ENCODE assay signal across 17 cellular contexts in genomic region chr5:20833081-20833627, GRCh38.
A peak's percentile ranks its signal among the peaks of the same experiment; 100 is the strongest.
DNase-seq lines count a peak whose midpoint lies in the region; ATAC-seq and TF ChIP-seq lines count a peak whose summit lies in the region.
"Had no signal": no experiment of that assay in that cellular context is flagged by ENCODE, and none has a peak within 500 bp of the region (broad histone marks: within the 10 kb centered on the region; RNA-seq: fewer than 3 reads in every experiment).

No MANE protein-coding gene starts in this region.

- no peaks in the 10 kb centered on the region for H3K9me3 Mint-ChIP-seq in activated naive CD4-positive, alpha-beta T cell treated with anti-CD3 and anti-CD28 coated beads, Interleukin-2, amount 10 ng/mL, durations not matched to agents 7 days and 5 days
- H3K9me3 Mint-ChIP-seq: activated CD4-positive, alpha-beta memory T cell treated with anti-CD3 and anti-CD28 coated beads, Interleukin-2, amount 10 ng/mL, durations not matched to agents 7 days and 5 days had no signal

- CTCF ChIA-PET in HCT116 (lab: Charles Lee) = no interaction called here
- CTCF ChIA-PET in activated naive CD4-positive, alpha-beta T cell treated with anti-CD3 and anti-CD28 coated beads, Interleukin-2, amount 10 ng/mL, durations not matched to agents 7 days and 5 days (lab: Charles Lee) = no interaction called here

- no peaks in the 10 kb centered on the region for H3K36me3 Mint-ChIP-seq in activated naive CD4-positive, alpha-beta T cell treated with anti-CD3 and anti-CD28 coated beads, Interleukin-2, amount 10 ng/mL, durations not matched to agents 7 days and 5 days
- H3K36me3 Mint-ChIP-seq: activated naive CD4-positive, alpha-beta T cell treated with anti-CD3 and anti-CD28 coated beads, Interleukin-2, amount 50 U/mL, for 72 hours; T-cell had no signal

- H2BK120ac ChIP-seq in mesendoderm (ENCODE audit: low read depth, low read length) = no peak overlapping the region

- no peak overlapping the region for H3K4me2 ChIP-seq in HCT116 (ENCODE audit: low read length)
- no peak overlapping the region for H3K4me2 ChIP-seq in mesendoderm (ENCODE audit: low read length)

- H3K9me3 ChIP-seq in HCT116 (ENCODE audit: control insufficient read depth in 1 of 2, insufficient read depth in 1 of 2, low read depth in 1 of 2, low read length in 2 of 2) (peaks cover 0 to 4% of the 10 kb centered on the region in 2 experiments; a peak in 1 of 4 replicates), WERI-Rb-1 (ENCODE audit: severe bottlenecking) (no peaks in the 10 kb centered on the region)

- H3K56ac ChIP-seq in mesendoderm (ENCODE audit: low read length) = no peak overlapping the region

- BruUV-seq in HCT116 (replicated peaks; lab: Mats Ljungman, UMichigan) = no TSS peak

- no peak overlapping the region for H2BK15ac ChIP-seq in mesendoderm (replicated peaks; ENCODE audit: low read depth)

- H3K9ac ChIP-seq in HCT116 (ENCODE audit: low read length) = no peak overlapping the region
- no peak overlapping the region for H3K9ac ChIP-seq in mesendoderm (ENCODE audit: low read length)

- no peaks in the 10 kb centered on the region for H3K4me1 Mint-ChIP-seq in activated naive CD4-positive, alpha-beta T cell treated with anti-CD3 and anti-CD28 coated beads, Interleukin-2, amount 10 ng/mL, durations not matched to agents 7 days and 5 days
- H3K4me1 Mint-ChIP-seq: activated CD4-positive, alpha-beta memory T cell treated with anti-CD3 and anti-CD28 coated beads, Interleukin-2, amount 10 ng/mL, durations not matched to agents 7 days and 5 days; T-cell had no signal

- no peak for ATAC-seq in HCT116
- ATAC-seq: activated naive CD4-positive, alpha-beta T cell treated with anti-CD3 and anti-CD28 coated beads, Interleukin-2, amount 50 U/mL, for 72 hours; left colon; T-cell had no signal

- peak; percentile 14; the same call in 1 of the 2 replicates for TF ChIP-seq RAD21 in HCT116 (IDR thresholded peaks at IDR 0.05; ENCODE audit: low read depth)

- POLR2A ChIA-PET in HCT116 (lab: Charles Lee) = no interaction called here

- no peak overlapping the region for H3K27ac Mint-ChIP-seq in activated naive CD4-positive, alpha-beta T cell treated with anti-CD3 and anti-CD28 coated beads, Interleukin-2, amount 10 ng/mL, durations not matched to agents 7 days and 5 days
- H3K27ac Mint-ChIP-seq: activated CD4-positive, alpha-beta memory T cell treated with anti-CD3 and anti-CD28 coated beads, Interleukin-2, amount 10 ng/mL, durations not matched to agents 7 days and 5 days; activated naive CD4-positive, alpha-beta T cell treated with anti-CD3 and anti-CD28 coated beads, Interleukin-2, amount 50 U/mL, for 72 hours; activated T-cell treated with anti-CD3 and anti-CD28 coated beads, Interleukin-2, amount 50 U/mL, for 24 hours; T-cell had no signal

- H3K27me3 ChIP-seq in HCT116 (ENCODE audit: insufficient read depth, low read length) (no peaks in the 10 kb centered on the region), WERI-Rb-1 (ENCODE audit: insufficient read depth, low read depth, severe bottlenecking) (no peaks in the 10 kb centered on the region), mesendoderm (ENCODE audit: insufficient read depth, low read length, poor library complexity) (no peaks in the 10 kb centered on the region)
- H3K27me3 ChIP-seq: MG63 had no signal

- H4K20me1 ChIP-seq in HCT116 (ENCODE audit: insufficient read depth) = no peaks in the 10 kb centered on the region

- RAD21 ChIA-PET in HCT116 (lab: Charles Lee; ENCODE audit: low non-redundant PET in 1 of 2, low total read pairs in 2 of 2, uncharacterized antibody in 2 of 2, unreplicated experiment in 2 of 2) = no interaction called here

- H3K27ac ChIP-seq in HCT116 (ENCODE audit: low read depth, low read length) (no peak overlapping the region), WERI-Rb-1 (no peak overlapping the region), mesendoderm (ENCODE audit: low read depth, low read length) (no peak overlapping the region)
- H3K27ac ChIP-seq: skin epidermis had no signal

- no peaks in the 10 kb centered on the region for H3K79me2 ChIP-seq in HCT116 (ENCODE audit: insufficient read depth, low read length)
- no peaks in the 10 kb centered on the region for H3K79me2 ChIP-seq in mesendoderm (ENCODE audit: control insufficient read depth, insufficient read depth, low read length)

- TF ChIP-seq POLR2A in HCT116 (IDR thresholded peaks at IDR 0.05; ENCODE audit: borderline replicate concordance, extremely low read depth, insufficient read depth, insufficient read length) = no peak

- H3K4me3 Mint-ChIP-seq in activated naive CD4-positive, alpha-beta T cell treated with anti-CD3 and anti-CD28 coated beads, Interleukin-2, amount 10 ng/mL, durations not matched to agents 7 days and 5 days = no peak overlapping the region
- H3K4me3 Mint-ChIP-seq: activated CD4-positive, alpha-beta memory T cell treated with anti-CD3 and anti-CD28 coated beads, Interleukin-2, amount 10 ng/mL, durations not matched to agents 7 days and 5 days; activated T-cell treated with anti-CD3 and anti-CD28 coated beads, Interleukin-2, amount 50 U/mL, for 24 hours; T-cell had no signal

- H3K27me3 Mint-ChIP-seq in activated naive CD4-positive, alpha-beta T cell treated with anti-CD3 and anti-CD28 coated beads, Interleukin-2, amount 10 ng/mL, durations not matched to agents 7 days and 5 days = peaks cover 4% of the 10 kb centered on the region
- H3K27me3 Mint-ChIP-seq: activated CD4-positive, alpha-beta memory T cell treated with anti-CD3 and anti-CD28 coated beads, Interleukin-2, amount 10 ng/mL, durations not matched to agents 7 days and 5 days; activated T-cell treated with anti-CD3 and anti-CD28 coated beads, Interleukin-2, amount 50 U/mL, for 24 hours; T-cell had no signal

- no peak overlapping the region for H4K5ac ChIP-seq in mesendoderm (ENCODE audit: low read length)

- no CpG with 5 or more reads among the region's 4 CpGs for WGBS in mesendoderm (ENCODE audit: extremely low coverage, insufficient coverage, low lambda C conversion rate)

- intact Hi-C loops in HCT116 (cut with micrococcal nuclease) = no loop called here

- no peak overlapping the region for H3K23ac ChIP-seq in mesendoderm (ENCODE audit: low read length)

- H3K4me1 ChIP-seq in HCT116 (ENCODE audit: control insufficient read depth in 1 of 2, insufficient read depth in 2 of 2, low read length in 2 of 2) (no peaks in the 10 kb centered on the region), mesendoderm (ENCODE audit: control insufficient read depth, low read depth, low read length) (no peaks in the 10 kb centered on the region)

- no peaks in the 10 kb centered on the region for H3K79me1 ChIP-seq in mesendoderm (ENCODE audit: low read length)

- H2BK5ac ChIP-seq in mesendoderm (ENCODE audit: low read length) = no peak overlapping the region

- H3K9me2 ChIP-seq in HCT116 (ENCODE audit: insufficient read depth) = no peaks in the 10 kb centered on the region

- H2AFZ ChIP-seq in HCT116 (ENCODE audit: low read depth, low read length, poor library complexity, severe bottlenecking) = no peak overlapping the region

- H3K18ac ChIP-seq in mesendoderm (ENCODE audit: low read length) = no peak overlapping the region

- no peak overlapping the region for H2AK5ac ChIP-seq in mesendoderm (ENCODE audit: low read length)

- H3K4me3 ChIP-seq in HCT116 (replicated peaks in 1 of 2; ENCODE audit: low read depth in 1 of 2, low read length in 2 of 2) = no peak overlapping the region
- H3K4me3 ChIP-seq in WERI-Rb-1 (ENCODE audit: low read depth, low read length) = no peak overlapping the region
- H3K4me3 ChIP-seq in mesendoderm (ENCODE audit: low read length) = no peak overlapping the region
- H3K4me3 ChIP-seq: MG63, skin epidermis had no signal

- TF ChIP-seq CTCF in HCT116 (IDR thresholded peaks at IDR 0.05 in 2 of 3, conservative IDR thresholded peaks at IDR 0.05 in 1 of 3; ENCODE audit: borderline replicate concordance in 1 of 3, insufficient read depth in 1 of 3, low read depth in 2 of 3, low read length in 2 of 3) (no peak), WERI-Rb-1 (IDR thresholded peaks at IDR 0.05; ENCODE audit: low read depth, low read length) (0 out of 2 replicates have a peak, but pooled peaks have one; percentile 8)

- no peaks in the 10 kb centered on the region for H3K36me3 ChIP-seq in HCT116 (ENCODE audit: control insufficient read depth in 1 of 2, insufficient read depth in 2 of 2, low read length in 2 of 2)
- no peaks in the 10 kb centered on the region for H3K36me3 ChIP-seq in WERI-Rb-1
- H3K36me3 ChIP-seq in mesendoderm (ENCODE audit: control insufficient read depth, insufficient read depth, low read length) = no peaks in the 10 kb centered on the region
- H3K36me3 ChIP-seq: MG63 had no signal

- H4K8ac ChIP-seq in mesendoderm (ENCODE audit: low read depth, low read length) = no peak overlapping the region

- DNase-seq in AG20443 (ENCODE audit: low spot score) = peak; percentile 4
- no peak for DNase-seq in HCT116 (ENCODE audit: low read depth, low spot score)
- DNase-seq in WERI-Rb-1 = no peak
- DNase-seq in mesendoderm = peak; percentile 6
- no peak for DNase-seq in HuH-7.5 (ENCODE audit: low spot score)
- no peak for DNase-seq in NCI-H526 treated with DMSO at 0.1 percent for 48 hours (lab: John Stamatoyannopoulos, UW)
- no peak for DNase-seq in activated naive CD4-positive, alpha-beta T cell treated with anti-CD3 and anti-CD28 coated beads, Interleukin-2, amount 10 ng/mL, durations not matched to agents 7 days and 5 days
- DNase-seq in DMS79 treated with DMSO at 0.1 percent for 48 hours (lab: John Stamatoyannopoulos, UW) = no peak
- DNase-seq: activated CD4-positive, alpha-beta memory T cell treated with anti-CD3 and anti-CD28 coated beads, Interleukin-2, amount 10 ng/mL, durations not matched to agents 7 days and 5 days; activated T-cell treated with anti-CD3 and anti-CD28 coated beads, Interleukin-2, amount 50 U/mL, for 24 hours; left colon; MG63; NCI-H226; stimulated activated CD4-positive, alpha-beta T cell treated with anti-CD3 and anti-CD28 coated beads, Interleukin-2, amount 100 ng/mL, for 48 hours; T-cell had no signal

- no peak overlapping the region for H3K4ac ChIP-seq in mesendoderm (ENCODE audit: low read depth, low read length)

TF ChIP-seq in HCT116, 20 proteins besides CTCF, POLR2A, EP300 and RAD21 (continues in another document):
- TF ChIP-seq EZH2 (IDR thresholded peaks at IDR 0.05) (no peak), JUND (IDR thresholded peaks at IDR 0.05) (no peak), POLR2AphosphoS5 (IDR thresholded peaks at IDR 0.05; ENCODE audit: low read depth, low read length) (no peak), ZNF274 (IDR thresholded peaks at IDR 0.05; ENCODE audit: low read depth, low read length) (no peak), ZFX (IDR thresholded peaks at IDR 0.05) (no peak), CBX3 (IDR thresholded peaks at IDR 0.05; ENCODE audit: low read depth) (no peak), FOSL1 (IDR thresholded peaks at IDR 0.05; ENCODE audit: low read depth) (no peak)

Comparison
In these comparisons a context has a peak if more than half of its experiments do, and no peak if none do; other contexts are left out.
1. DNase-seq: peak in AG20443 (single experiment) and mesendoderm (single experiment); none in HCT116 (single experiment), WERI-Rb-1 (single experiment), HuH-7.5 (single experiment), NCI-H526 treated with DMSO at 0.1 percent for 48 hours (single experiment), activated naive CD4-positive, alpha-beta T cell treated with anti-CD3 and anti-CD28 coated beads, Interleukin-2, amount 10 ng/mL, durations not matched to agents 7 days and 5 days (single experiment) and DMS79 treated with DMSO at 0.1 percent for 48 hours (single experiment).